In genomic region chr12:131799828-131800593, GRCh38 we compare ENCODE assay signal across 15 cellular contexts.
"Had no signal": no experiment of that assay in that cellular context is flagged by ENCODE, and none has a peak within 500 bp of the region (broad histone marks: within the 10 kb centered on the region; RNA-seq: fewer than 3 reads in every experiment).

No MANE protein-coding gene starts in this region.

- H3K27me3 Mint-ChIP-seq: activated naive CD4-positive, alpha-beta T cell treated with anti-CD3 and anti-CD28 coated beads, Interleukin-2, amount 10 ng/mL, durations not matched to agents 7 days and 5 days had no signal

- H3K4me2 ChIP-seq: neural progenitor cell had no signal

- H3K4me3 ChIP-seq: colonic mucosa, neural progenitor cell, ovary, thoracic aorta, upper lobe of right lung had no signal

- H3K9ac ChIP-seq: neural progenitor cell had no signal

- H3K4me1 Mint-ChIP-seq: activated naive CD4-positive, alpha-beta T cell treated with anti-CD3 and anti-CD28 coated beads, Interleukin-2, amount 10 ng/mL, durations not matched to agents 7 days and 5 days had no signal

- H3K4me1 ChIP-seq: colonic mucosa had no signal

- H3K27me3 ChIP-seq: colonic mucosa, neural progenitor cell, ovary, upper lobe of right lung had no signal

- H3K9me3 ChIP-seq: colonic mucosa, ovary, thoracic aorta, upper lobe of right lung had no signal

- H3K27ac Mint-ChIP-seq: activated naive CD4-positive, alpha-beta T cell treated with anti-CD3 and anti-CD28 coated beads, Interleukin-2, amount 10 ng/mL, durations not matched to agents 7 days and 5 days; activated T-helper 2 cell treated with anti-CD3 and anti-CD28 coated beads, Interferon-gamma antibody, Interleukin-2, Interleukin-4, amounts not matched to agents 10 μg/mL and 5 μg/mL and 100 μg/mL, durations not matched to agents 14 hours and 24 hours and 36 hours; neural progenitor cell had no signal

- DNase-seq: activated CD4-positive, alpha-beta T cell treated with anti-CD3 and anti-CD28 coated beads, Interleukin-2, amount 50 U/mL, for 48 hours; activated CD4-positive, CD25-positive, alpha-beta regulatory T cell treated with anti-CD3 and anti-CD28 coated beads, Interleukin-2, amount 50 U/mL, for 72 hours; activated naive CD4-positive, alpha-beta T cell treated with anti-CD3 and anti-CD28 coated beads, Interleukin-2, amount 10 ng/mL, durations not matched to agents 7 days and 5 days; colonic mucosa; islet precursor cell; midbrain; ovary; T-helper 9 cell; upper lobe of right lung had no signal

- H3K36me3 ChIP-seq: neural progenitor cell, ovary had no signal

- ATAC-seq: esophagus mucosa, left lobe of liver, sciatic nerve, upper lobe of right lung had no signal

- H3K27ac ChIP-seq: colonic mucosa, neural progenitor cell, ovary, thoracic aorta, upper lobe of right lung had no signal

- H3K9me3 Mint-ChIP-seq: activated naive CD4-positive, alpha-beta T cell treated with anti-CD3 and anti-CD28 coated beads, Interleukin-2, amount 10 ng/mL, durations not matched to agents 7 days and 5 days; activated T-helper 2 cell treated with anti-CD3 and anti-CD28 coated beads, Interferon-gamma antibody, Interleukin-2, Interleukin-4, amounts not matched to agents 10 μg/mL and 5 μg/mL and 100 μg/mL, durations not matched to agents 14 hours and 24 hours and 36 hours; neural progenitor cell had no signal

- H3K4me3 Mint-ChIP-seq: activated naive CD4-positive, alpha-beta T cell treated with anti-CD3 and anti-CD28 coated beads, Interleukin-2, amount 10 ng/mL, durations not matched to agents 7 days and 5 days; neural progenitor cell had no signal

- H2AFZ ChIP-seq: neural progenitor cell had no signal
